21 cellular contexts compared by ENCODE assay signal in the genomic region with DNA sequence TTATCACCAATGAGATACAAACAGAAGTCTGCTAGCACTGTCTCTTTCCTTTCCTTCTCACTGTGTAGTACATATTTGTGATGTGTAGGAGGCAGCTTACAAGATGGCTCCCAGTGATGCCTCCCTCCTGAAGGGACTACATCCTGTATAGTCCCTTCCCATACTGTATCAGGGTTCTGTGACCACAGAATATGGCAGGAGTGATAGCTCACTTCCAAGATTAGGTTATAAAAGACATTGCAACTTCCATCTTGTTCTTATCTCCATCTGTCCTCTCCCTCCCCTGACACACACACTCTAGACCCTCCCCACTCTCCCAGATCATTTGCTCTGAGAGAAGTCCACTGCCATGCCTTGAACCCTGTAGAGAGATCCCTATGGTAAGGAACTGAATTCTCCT. TPM values are rescaled to one million over a fixed set of nuclear protein-coding genes. Genes with fewer than 3 reads are reported as not detected.
DNase-seq lines count a peak whose midpoint lies in the region; ATAC-seq, FAIRE-seq and TF ChIP-seq lines count a peak whose summit lies in the region.
"Had no signal": no experiment of that assay in that cellular context is flagged by ENCODE, and none has a peak within 500 bp of the region (broad histone marks: within the 10 kb centered on the region; RNA-seq: fewer than 3 reads in every experiment).

No MANE protein-coding gene starts in this region.

- peak overlapping the region in 6 of 8 donors; percentile 5 to 90 (median 28) for H3K27ac Mint-ChIP-seq in CD8-positive, alpha-beta memory T cell

- no peak overlapping the region for H3K4me3 Mint-ChIP-seq in CD8-positive, alpha-beta memory T cell

- intact Hi-C loops in K562 (cut with micrococcal nuclease), result no loop called here

- H3K4me3 ChIP-seq in CD8-positive, alpha-beta memory T cell (ENCODE audit: low read length), result no peak overlapping the region
- H3K4me3 ChIP-seq in K562 (no peak overlapping the region), smooth muscle cell (no peak overlapping the region)
- H3K4me3 ChIP-seq: BLaER1 treated with 17β-estradiol and CSF1 and Interleukin-3, amounts not matched to agents 10 nM and 100 nM had no signal

- H3K27ac ChIP-seq in CD8-positive, alpha-beta memory T cell (ENCODE audit: low read depth, low read length), result no peak overlapping the region
- H3K27ac ChIP-seq in K562 (ENCODE audit: extremely low read depth, low read depth, low read length) (no peak overlapping the region), smooth muscle cell (ENCODE audit: low read depth) (peak overlapping the region; percentile 57)

- ATAC-seq in K562, result peak; percentile 79
- no peak for ATAC-seq in GM18502 (IDR thresholded peaks at IDR 0.05; ENCODE audit: poor library complexity, unreplicated experiment)
- no peak for ATAC-seq in HG03457 (IDR thresholded peaks at IDR 0.05; ENCODE audit: unreplicated experiment)
- ATAC-seq: HCT116 had no signal

- TF ChIP-seq POLR2A in K562 (conservative IDR thresholded peaks at IDR 0.05), result no peak

- H2AFZ ChIP-seq in K562 (ENCODE audit: low read depth, low read length) (no peak overlapping the region), smooth muscle cell (ENCODE audit: low read depth) (no peak overlapping the region)

- H3K36me3 ChIP-seq in CD8-positive, alpha-beta memory T cell (ENCODE audit: insufficient read depth, low read length), result no peaks in the 10 kb centered on the region
- H3K36me3 ChIP-seq in K562 (ENCODE audit: control insufficient read depth, insufficient read depth, low read length) (no peaks in the 10 kb centered on the region), smooth muscle cell (ENCODE audit: low read depth) (no peaks in the 10 kb centered on the region)
- H3K36me3 ChIP-seq: BLaER1 treated with 17β-estradiol and CSF1 and Interleukin-3, amounts not matched to agents 10 nM and 100 nM had no signal

- no TSS peak for BruUV-seq in K562 (replicated peaks; lab: Mats Ljungman, UMichigan)

- H3K27me3 Mint-ChIP-seq in CD8-positive, alpha-beta memory T cell, result no peaks in the 10 kb centered on the region

- H3K36me3 Mint-ChIP-seq in CD8-positive, alpha-beta memory T cell, result peaks cover 0 to 10% (median 0%) of the 10 kb centered on the region in 3 donors

- CTCF ChIA-PET in CD8-positive, alpha-beta memory T cell (lab: Charles Lee), result interaction anchor here (1.2 to 2.1 kb wide), 2 partner anchors 17 to 129 kb away, joined by 3 to 6 read pairs; no protein-coding TSS in a partner anchor
- CTCF ChIA-PET in K562 (lab: Yijun Ruan, JAX; ENCODE audit: low intra/inter-chr PET ratio), result no interaction called here

- peaks cover 45 to 74% (median 51%) of the 10 kb centered on the region in 3 donors for H3K4me1 Mint-ChIP-seq in CD8-positive, alpha-beta memory T cell

- in situ Hi-C loops in K562 (cut with MboI), result loop anchor here (25.0 kb wide), 1 partner anchor 144 kb away; no protein-coding TSS in a partner anchor

- no peak for DNase-seq in CD8-positive, alpha-beta memory T cell
- peak; percentile 86 for DNase-seq in OCI-M1 (lab: John Stamatoyannopoulos, UW)
- DNase-seq in K562 (ENCODE audit: extremely low read depth in 1 of 4, low spot score in 3 of 4), result peak in 3 of 4 experiments; percentile 14 to 24 (median 19)
- DNase-seq in smooth muscle cell (lab: John Stamatoyannopoulos, UW; ENCODE audit: unreplicated experiment), result no peak
- no peak for DNase-seq in NCI-H524 (lab: John Stamatoyannopoulos, UW)
- DNase-seq in EL, result no peak
- DNase-seq: GDM1, GOT3, NCI-H1092, NCI-H1436 treated with DMSO at 0.1 percent for 48 hours, NCI-H2029 treated with DMSO at 0.1 percent for 48 hours, NCI-H2171, NCI-H446, NCI-H748 treated with DMSO at 0.1 percent for 48 hours, RPMI8226, SHP77 treated with DMSO at 0.1 percent for 48 hours, SK-N-SH had no signal

- peaks cover 22% of the 10 kb centered on the region for H3K4me1 ChIP-seq in CD8-positive, alpha-beta memory T cell (ENCODE audit: insufficient read depth, low read length)
- peaks cover 0 to 12% of the 10 kb centered on the region in 2 experiments; a peak in 2 of 5 replicates for H3K4me1 ChIP-seq in K562 (replicated peaks in 1 of 2; ENCODE audit: control insufficient read depth in 2 of 2, insufficient read depth in 2 of 2, low read length in 2 of 2)
- H3K4me1 ChIP-seq in smooth muscle cell (ENCODE audit: low read depth), result peaks cover 11% of the 10 kb centered on the region

- no peak overlapping the region for H3K4me2 ChIP-seq in K562 (ENCODE audit: insufficient read depth, low read length)
- no peak overlapping the region for H3K4me2 ChIP-seq in smooth muscle cell
- H3K4me2 ChIP-seq: SK-N-SH had no signal

- H3K9me3 Mint-ChIP-seq in CD8-positive, alpha-beta memory T cell, result no peaks in the 10 kb centered on the region

- no peaks in the 10 kb centered on the region for H3K27me3 ChIP-seq in CD8-positive, alpha-beta memory T cell (ENCODE audit: insufficient read depth, low read length, poor library complexity, severe bottlenecking)
- no peaks in the 10 kb centered on the region for H3K27me3 ChIP-seq in K562 (ENCODE audit: control insufficient read depth in 2 of 2, insufficient read depth in 2 of 2, low read length in 2 of 2)
- no peaks in the 10 kb centered on the region for H3K27me3 ChIP-seq in smooth muscle cell (ENCODE audit: low read depth)
- H3K27me3 ChIP-seq: BLaER1 treated with 17β-estradiol and CSF1 and Interleukin-3, amounts not matched to agents 10 nM and 100 nM had no signal

- H3K9ac ChIP-seq in K562 (ENCODE audit: insufficient read depth in 1 of 2, low read depth in 2 of 2, low read length in 2 of 2), result no peak overlapping the region
- H3K9ac ChIP-seq in smooth muscle cell (ENCODE audit: low read depth), result no peak overlapping the region
- H3K9ac ChIP-seq: BLaER1 treated with 17β-estradiol and CSF1 and Interleukin-3, amounts not matched to agents 10 nM and 100 nM; SK-N-SH had no signal

- peak; percentile 35 for FAIRE-seq in K562 (lab: Jason Lieb, UNC)

- TF ChIP-seq RAD21 in K562 (CRISPR knock-in tag; conservative IDR thresholded peaks at IDR 0.05 in 1 of 2, IDR thresholded peaks at IDR 0.05 in 1 of 2), result 0 out of 4 replicates have a peak, but pooled peaks of 1 of the 2 experiments have one; percentile 4

- TF ChIP-seq EP300 in K562 (IDR thresholded peaks at IDR 0.05; ENCODE audit: low read length), result no peak

- H3K79me2 ChIP-seq in K562 (ENCODE audit: control insufficient read depth, insufficient read depth, low read length), result no peaks in the 10 kb centered on the region
- H3K79me2 ChIP-seq in smooth muscle cell (ENCODE audit: low read depth), result no peaks in the 10 kb centered on the region

- no peaks in the 10 kb centered on the region for H3K9me1 ChIP-seq in K562 (ENCODE audit: control insufficient read depth, insufficient read depth, low read length)

- no peak for TF ChIP-seq CTCF in K562 (IDR thresholded peaks at IDR 0.05 in 2 of 3, conservative IDR thresholded peaks at IDR 0.05 in 1 of 3; ENCODE audit: insufficient read depth in 2 of 3, low read depth in 1 of 3, low read length in 3 of 3)
- no peak for TF ChIP-seq CTCF in smooth muscle cell (IDR thresholded peaks at IDR 0.05; ENCODE audit: borderline replicate concordance, insufficient read depth, poor library complexity, severe bottlenecking)

- H3K9me3 ChIP-seq in CD8-positive, alpha-beta memory T cell (ENCODE audit: low read length), result no peaks in the 10 kb centered on the region
- H3K9me3 ChIP-seq in K562 (replicated peaks; ENCODE audit: control insufficient read depth, insufficient read depth, low read depth, low read length), result no peaks in the 10 kb centered on the region
- H3K9me3 ChIP-seq in smooth muscle cell (replicated peaks; ENCODE audit: low read depth), result no peaks in the 10 kb centered on the region
- H3K9me3 ChIP-seq: BLaER1 treated with 17β-estradiol and CSF1 and Interleukin-3, amounts not matched to agents 10 nM and 100 nM; SK-N-SH had no signal

- H3F3A ChIP-seq in smooth muscle cell (ENCODE audit: low read depth), result peaks cover 5% of the 10 kb centered on the region

- H4K20me1 ChIP-seq in K562 (replicated peaks; ENCODE audit: control insufficient read depth, insufficient read depth, low read length) (no peaks in the 10 kb centered on the region), smooth muscle cell (ENCODE audit: low read depth) (no peaks in the 10 kb centered on the region)
- H4K20me1 ChIP-seq: BLaER1 treated with 17β-estradiol and CSF1 and Interleukin-3, amounts not matched to agents 10 nM and 100 nM had no signal

- POLR2A ChIA-PET in CD8-positive, alpha-beta memory T cell (lab: Charles Lee), result interaction anchor here (1.2 kb wide), 1 partner anchor 161 kb away, joined by 3 read pairs; no protein-coding TSS in a partner anchor
- POLR2A ChIA-PET in K562 (lab: Yijun Ruan, JAX), result no interaction called here

RNA-seq across cellular contexts. Expression of a gene that starts 38.0 kb away (rescaled TPM):
- 10 to 100 TPM; 20.2 to 22.0 TPM for total RNA-seq in CD8-positive, alpha-beta memory T cell
- polyA plus RNA-seq in CD8-positive, alpha-beta memory T cell, result 39.2 TPM
- total RNA-seq in K562 (2011; cell fraction: chromatin; rRNA removed; ENCODE audit: low replicate concordance), result 8.5 and 25.3 TPM in 2 replicates
- 4.8 and 6.3 TPM in 2 replicates for total RNA-seq in K562 (2011; cell fraction: nucleolus; rRNA removed)
- 9.5 and 18.4 TPM in 2 replicates for total RNA-seq in K562 (2011; cell fraction: nucleoplasm; rRNA removed)
- 6.4 and 6.8 TPM in 2 replicates for total RNA-seq in K562 (2014; rRNA removed)
- 9.4 and 9.8 TPM in 2 replicates for total RNA-seq in K562 (2014; rRNA removed; fragmentation: Illumina TruSeq; extraction: Trizol)
- 9.7 and 11.2 TPM in 2 replicates for total RNA-seq in K562 (2015; rRNA removed; fragmentation: Illumina TruSeq; extraction: Trizol)
- 6.6 and 7.4 TPM in 2 replicates for total RNA-seq in K562 (2021)
- polyA plus RNA-seq in K562 (2011; rRNA removed), result 13.0 and 13.3 TPM in 2 replicates
- polyA plus RNA-seq in K562 (2011; cell fraction: cytosol; rRNA removed), result 2.5 and 5.3 TPM in 2 replicates
- 5.8 and 10.1 TPM in 2 replicates for polyA plus RNA-seq in K562 (2011; cell fraction: nucleus; rRNA removed)
- 7.7 and 8.8 TPM in 2 replicates for polyA plus RNA-seq in K562 (2012)
- polyA plus RNA-seq in K562 (2014; fragmentation: Illumina TruSeq; extraction: Trizol), result 8.5 and 8.9 TPM in 2 replicates
- 1 to 10 TPM; 3.1 to 3.8 TPM for polyA plus RNA-seq in K562 (2014; fragmentation: Nextera tagmentation; extraction: Ambion mirVana)
- polyA plus RNA-seq in K562 (2014; rRNA removed), result 6.1 and 6.3 TPM in 2 replicates
- polyA minus RNA-seq in K562 (2011; rRNA and poly(A)+ RNA removed), result 14.6 and 19.8 TPM in 2 replicates
- 3.3 and 4.3 TPM in 2 replicates for polyA minus RNA-seq in K562 (2011; cell fraction: cytosol; rRNA and poly(A)+ RNA removed)
- polyA minus RNA-seq in K562 (2011; cell fraction: nucleus; rRNA and poly(A)+ RNA removed), result 7.8 and 17.0 TPM in 2 replicates
- 38.7 and 50.9 TPM in 2 replicates for total RNA-seq in smooth muscle cell
- 23.6 and 24.1 TPM in 2 replicates for polyA plus RNA-seq in smooth muscle cell

RNA-seq across cellular contexts. Expression of a gene that starts 38.6 kb away (rescaled TPM):
- total RNA-seq in CD8-positive, alpha-beta memory T cell, result 10 to 100 TPM; 18.6 to 19.1 TPM
- polyA plus RNA-seq in CD8-positive, alpha-beta memory T cell, result 7.8 TPM
- 19.9 and 82.4 TPM in 2 replicates for total RNA-seq in K562 (2011; cell fraction: chromatin; rRNA removed; ENCODE audit: low replicate concordance)
- total RNA-seq in K562 (2011; cell fraction: nucleolus; rRNA removed), result 9.7 and 18.8 TPM in 2 replicates
- total RNA-seq in K562 (2011; cell fraction: nucleoplasm; rRNA removed), result 27.3 and 41.5 TPM in 2 replicates
- 51.0 and 58.0 TPM in 2 replicates for total RNA-seq in K562 (2014; rRNA removed)
- 80.0 and 85.7 TPM in 2 replicates for total RNA-seq in K562 (2014; rRNA removed; fragmentation: Illumina TruSeq; extraction: Trizol)
- 70.6 and 79.7 TPM in 2 replicates for total RNA-seq in K562 (2015; rRNA removed; fragmentation: Illumina TruSeq; extraction: Trizol)
- 41.8 and 42.4 TPM in 2 replicates for total RNA-seq in K562 (2021)
- 49.9 and 60.7 TPM in 2 replicates for polyA plus RNA-seq in K562 (2011; rRNA removed)
- polyA plus RNA-seq in K562 (2011; cell fraction: cytosol; rRNA removed), result 23.2 and 23.8 TPM in 2 replicates
- polyA plus RNA-seq in K562 (2011; cell fraction: nucleus; rRNA removed), result 24.9 and 33.2 TPM in 2 replicates
- polyA plus RNA-seq in K562 (2012), result 29.7 and 29.9 TPM in 2 replicates
- 52.1 and 61.8 TPM in 2 replicates for polyA plus RNA-seq in K562 (2014; fragmentation: Illumina TruSeq; extraction: Trizol)
- 10 to 100 TPM; 70.0 to 88.6 TPM for polyA plus RNA-seq in K562 (2014; fragmentation: Nextera tagmentation; extraction: Ambion mirVana)
- polyA plus RNA-seq in K562 (2014; rRNA removed), result 39.4 and 49.7 TPM in 2 replicates
- polyA minus RNA-seq in K562 (2011; rRNA and poly(A)+ RNA removed), result 70.2 and 71.2 TPM in 2 replicates
- 21.7 and 24.7 TPM in 2 replicates for polyA minus RNA-seq in K562 (2011; cell fraction: cytosol; rRNA and poly(A)+ RNA removed)
- 22.1 and 47.1 TPM in 2 replicates for polyA minus RNA-seq in K562 (2011; cell fraction: nucleus; rRNA and poly(A)+ RNA removed)
- total RNA-seq in smooth muscle cell, result 35.7 and 36.8 TPM in 2 replicates
- 24.0 and 24.7 TPM in 2 replicates for polyA plus RNA-seq in smooth muscle cell

Comparison
In these comparisons a context has a peak if more than half of its experiments do, and no peak if none do; other contexts are left out.
1. DNase-seq: peak in OCI-M1 (single experiment) and K562 (3 of 4); none in CD8-positive, alpha-beta memory T cell (0 of 5), smooth muscle cell (single experiment), NCI-H524 (0 of 2) and EL (single experiment).